ENCODE assay signal across 31 cellular contexts in the genomic region with DNA sequence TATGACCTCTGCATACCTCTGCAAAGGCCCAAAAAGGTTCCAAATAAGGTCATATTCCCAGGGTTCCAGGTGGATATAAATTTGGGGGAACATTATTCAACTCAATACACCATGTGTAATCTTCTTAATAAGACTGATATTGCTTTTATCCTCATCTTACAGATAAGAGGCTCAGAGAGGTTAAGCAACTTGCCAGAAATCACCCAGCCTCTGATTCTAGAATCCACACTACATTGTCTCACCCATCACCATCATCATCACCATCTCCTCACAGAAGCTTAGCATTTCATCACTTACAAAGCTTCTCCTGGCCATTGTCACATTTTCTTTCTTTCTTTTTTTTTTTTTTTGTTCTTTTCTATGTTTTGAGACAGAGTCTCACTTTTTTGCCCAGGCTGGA.
"Had no signal": no experiment of that assay in that cellular context is flagged by ENCODE, and none has a peak within 500 bp of the region (broad histone marks: within the 10 kb centered on the region; RNA-seq: fewer than 3 reads in every experiment).

No MANE protein-coding gene starts in this region.

- H3K4me3 Mint-ChIP-seq: activated CD8-positive, alpha-beta T cell treated with anti-CD3 and anti-CD28 coated beads for 36 hours; activated naive CD8-positive, alpha-beta T cell treated with anti-CD3 and anti-CD28 coated beads for 36 hours; activated T-cell treated with anti-CD3 and anti-CD28 coated beads, Interleukin-2, amount 50 U/mL, for 72 hours; brain; naive B cell; neural progenitor cell had no signal

- H2AFZ ChIP-seq: neural progenitor cell had no signal

- H3K27ac Mint-ChIP-seq: activated CD8-positive, alpha-beta T cell treated with anti-CD3 and anti-CD28 coated beads for 36 hours; activated naive CD8-positive, alpha-beta T cell treated with anti-CD3 and anti-CD28 coated beads for 36 hours; activated T-cell treated with anti-CD3 and anti-CD28 coated beads, Interleukin-2, amount 50 U/mL, for 72 hours; naive B cell; neural progenitor cell had no signal

- FAIRE-seq: islet of Langerhans, urothelium cell line had no signal

- H3K27ac ChIP-seq: cardiac muscle cell, colonic mucosa, dorsolateral prefrontal cortex, neural progenitor cell, spleen, suprapubic skin, tibial nerve had no signal

- H3K4me2 ChIP-seq: neural progenitor cell had no signal

- H3K4me1 Mint-ChIP-seq: naive B cell had no signal

- H3K9ac ChIP-seq: neural progenitor cell had no signal

- H3K27me3 Mint-ChIP-seq: activated naive CD8-positive, alpha-beta T cell treated with anti-CD3 and anti-CD28 coated beads for 36 hours had no signal

- H3K36me3 ChIP-seq: adrenal gland, cardiac muscle cell, colonic mucosa, gastrocnemius medialis, left ventricle myocardium inferior, neural progenitor cell, right atrium auricular region, spleen, suprapubic skin, tibial nerve had no signal

- H3K9me3 Mint-ChIP-seq: activated CD8-positive, alpha-beta T cell treated with anti-CD3 and anti-CD28 coated beads for 36 hours; activated naive CD8-positive, alpha-beta T cell treated with anti-CD3 and anti-CD28 coated beads for 36 hours; activated T-cell treated with anti-CD3 and anti-CD28 coated beads, Interleukin-2, amount 50 U/mL, for 72 hours; naive B cell; neural progenitor cell had no signal

- ATAC-seq: activated CD8-positive, alpha-beta T cell treated with anti-CD3 and anti-CD28 coated beads for 36 hours; activated T-cell treated with anti-CD3 and anti-CD28 coated beads, Interleukin-2, amount 50 U/mL, for 72 hours; gastrocnemius medialis had no signal

- H3K9me3 ChIP-seq: adrenal gland, colonic mucosa, gastrocnemius medialis, left ventricle myocardium inferior, right atrium auricular region, spleen, suprapubic skin, tibial nerve had no signal

- H3K4me3 ChIP-seq: adrenal gland, cardiac muscle cell, colonic mucosa, dorsolateral prefrontal cortex, gastrocnemius medialis, left ventricle myocardium inferior, lung, neural progenitor cell, right atrium auricular region, spleen, suprapubic skin, tibial nerve had no signal

- H3K4me1 ChIP-seq: colonic mucosa, neural progenitor cell had no signal

- DNase-seq: activated CD4-positive, alpha-beta T cell treated with anti-CD3 and anti-CD28 coated beads for 1 hour; activated CD4-positive, alpha-beta T cell treated with anti-CD3 and anti-CD28 coated beads, Interleukin-2, amount 50 U/mL, for 1 hour; activated CD8-positive, alpha-beta T cell treated with anti-CD3 and anti-CD28 coated beads for 36 hours; activated naive CD4-positive, alpha-beta T cell; activated naive CD8-positive, alpha-beta T cell treated with anti-CD3 and anti-CD28 coated beads for 36 hours; activated T-cell treated with anti-CD3 and anti-CD28 coated beads for 4 hours; activated T-cell treated with anti-CD3 and anti-CD28 coated beads, Interleukin-2, amount 50 U/mL, for 72 hours; adrenal gland; aorta; cerebellar nuclear complex; colonic mucosa; dorsolateral prefrontal cortex; effector memory CD4-positive, alpha-beta T cell; erythroblast; gastrocnemius medialis; glutamatergic neuron; left ventricle myocardium inferior; naive B cell; occipital lobe; spleen; stimulated activated naive CD4-positive, alpha-beta T cell; T-helper 2 cell had no signal

- H3K27me3 ChIP-seq: adrenal gland, cardiac muscle cell, colonic mucosa, dorsolateral prefrontal cortex, gastrocnemius medialis, neural progenitor cell, right atrium auricular region, spleen, suprapubic skin, tibial nerve had no signal

- H3K36me3 Mint-ChIP-seq: activated naive CD8-positive, alpha-beta T cell treated with anti-CD3 and anti-CD28 coated beads for 36 hours; brain; naive B cell; neural progenitor cell had no signal
